In the genomic region with DNA sequence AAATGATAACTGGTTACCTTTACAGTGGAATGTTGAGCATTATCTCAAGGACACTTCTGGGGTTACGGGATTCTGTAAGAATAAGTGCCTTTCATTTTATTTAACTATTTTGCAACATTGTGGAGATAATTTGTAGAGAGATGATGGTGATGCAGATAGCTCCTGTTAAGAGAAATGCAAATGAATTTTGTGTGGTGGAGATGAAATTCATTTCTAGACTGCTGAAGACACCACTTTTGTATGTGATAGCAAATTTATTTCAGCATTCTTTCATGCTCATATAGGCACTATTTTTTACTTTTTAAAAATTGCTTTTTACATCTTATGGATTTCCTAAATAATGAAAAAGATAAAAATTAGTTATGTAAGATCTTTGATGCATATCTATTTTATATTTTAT, we compare ENCODE assay signal across 20 cellular contexts.
DNase-seq lines count a peak whose midpoint lies in the region; ATAC-seq, FAIRE-seq and TF ChIP-seq lines count a peak whose summit lies in the region.
"Had no signal": no experiment of that assay in that cellular context is flagged by ENCODE, and none has a peak within 500 bp of the region (broad histone marks: within the 10 kb centered on the region; RNA-seq: fewer than 3 reads in every experiment).

No MANE protein-coding gene starts in this region.

- POLR2A ChIA-PET in activated CD4-positive, alpha-beta T cell treated with anti-CD3 and anti-CD28 coated beads for 36 hours (lab: Charles Lee), result interaction anchor here (0.7 to 1.6 kb wide), 3 partner anchors 96 to 213 kb away, joined by 4 read pairs; no protein-coding TSS in a partner anchor

- CTCF ChIA-PET in activated CD4-positive, alpha-beta T cell treated with anti-CD3 and anti-CD28 coated beads for 36 hours (lab: Charles Lee), result interaction anchor here (1.2 to 3.2 kb wide), 3 partner anchors 195 to 277 kb away, joined by 3 to 15 read pairs (median 3); no protein-coding TSS in a partner anchor

- peak overlapping the region; percentile 80 for H3K27ac Mint-ChIP-seq in activated CD4-positive, alpha-beta T cell treated with anti-CD3 and anti-CD28 coated beads for 36 hours
- peak overlapping the region; percentile 98 for H3K27ac Mint-ChIP-seq in activated T-helper 17 cell treated with anti-CD3 and anti-CD28 coated beads, Interleukin-2, amount 50 U/mL, for 72 hours
- H3K27ac Mint-ChIP-seq: activated naive CD8-positive, alpha-beta T cell treated with anti-CD3 and anti-CD28 coated beads, Interleukin-2, amount 10 ng/mL, durations not matched to agents 7 days and 5 days; GM23338; nephron had no signal

- intact Hi-C loops in activated CD4-positive, alpha-beta T cell treated with anti-CD3 and anti-CD28 coated beads for 36 hours (cut with DNase I, micrococcal nuclease), result loop anchor here (1.0 to 10.0 kb wide), 13 partner anchors 29 to 965 kb away; a partner anchor contains a TSS

- H3K9me3 Mint-ChIP-seq in activated CD4-positive, alpha-beta T cell treated with anti-CD3 and anti-CD28 coated beads for 36 hours (ENCODE audit: low read depth), result peaks cover 2% of the 10 kb centered on the region
- no peaks in the 10 kb centered on the region for H3K9me3 Mint-ChIP-seq in activated T-helper 17 cell treated with anti-CD3 and anti-CD28 coated beads, Interleukin-2, amount 50 U/mL, for 72 hours
- H3K9me3 Mint-ChIP-seq: GM23338, nephron had no signal

- H3K27me3 Mint-ChIP-seq in activated CD4-positive, alpha-beta T cell treated with anti-CD3 and anti-CD28 coated beads for 36 hours, result no peaks in the 10 kb centered on the region
- H3K27me3 Mint-ChIP-seq in activated T-helper 17 cell treated with anti-CD3 and anti-CD28 coated beads, Interleukin-2, amount 50 U/mL, for 72 hours, result no peaks in the 10 kb centered on the region
- H3K27me3 Mint-ChIP-seq: activated naive CD8-positive, alpha-beta T cell treated with anti-CD3 and anti-CD28 coated beads, Interleukin-2, amount 10 ng/mL, durations not matched to agents 7 days and 5 days had no signal

- peaks cover 80% of the 10 kb centered on the region for H3K4me1 Mint-ChIP-seq in activated CD4-positive, alpha-beta T cell treated with anti-CD3 and anti-CD28 coated beads for 36 hours
- peaks cover 57% of the 10 kb centered on the region for H3K4me1 Mint-ChIP-seq in activated T-helper 17 cell treated with anti-CD3 and anti-CD28 coated beads, Interleukin-2, amount 50 U/mL, for 72 hours
- H3K4me1 Mint-ChIP-seq: GM23338, nephron had no signal

- no peak for DNase-seq in activated CD4-positive, alpha-beta T cell treated with anti-CD3 and anti-CD28 coated beads for 36 hours
- DNase-seq in activated CD4-positive, alpha-beta T cell treated with anti-CD3 and anti-CD28 coated beads for 48 hours, result no peak
- DNase-seq in GM12892 (ENCODE audit: insufficient read length) (no peak), kidney tubule cell (ENCODE audit: low spot score) (no peak), NCI-H1417 treated with DMSO at 0.1 percent for 48 hours (lab: John Stamatoyannopoulos, UW) (no peak)
- DNase-seq: activated naive CD8-positive, alpha-beta T cell treated with anti-CD3 and anti-CD28 coated beads, Interleukin-2, amount 10 ng/mL, durations not matched to agents 7 days and 5 days; DMS153; MG63; NCI-H1105 treated with DMSO at 0.1 percent for 48 hours; NCI-H2029; NCI-H526; PC-9; transverse colon had no signal

- peak; percentile 21 for FAIRE-seq in GM12892 (lab: Jason Lieb, UNC)
- FAIRE-seq: colon, TTC549 had no signal

- no peak for ATAC-seq in activated CD4-positive, alpha-beta T cell treated with anti-CD3 and anti-CD28 coated beads for 36 hours
- ATAC-seq in HG02938 (IDR thresholded peaks at IDR 0.05; ENCODE audit: unreplicated experiment) (peak; percentile 52), HG02852 (IDR thresholded peaks at IDR 0.05; ENCODE audit: unreplicated experiment) (no peak)
- ATAC-seq in activated T-helper 17 cell treated with anti-CD3 and anti-CD28 coated beads, Interleukin-2, amount 50 U/mL, for 72 hours (replicated peaks), result no peak
- ATAC-seq: GM23338 had no signal

- no peak overlapping the region for H3K4me3 Mint-ChIP-seq in activated CD4-positive, alpha-beta T cell treated with anti-CD3 and anti-CD28 coated beads for 36 hours
- H3K4me3 Mint-ChIP-seq in activated T-helper 17 cell treated with anti-CD3 and anti-CD28 coated beads, Interleukin-2, amount 50 U/mL, for 72 hours, result peak overlapping the region; percentile 88
- H3K4me3 Mint-ChIP-seq: activated naive CD8-positive, alpha-beta T cell treated with anti-CD3 and anti-CD28 coated beads, Interleukin-2, amount 10 ng/mL, durations not matched to agents 7 days and 5 days; GM23338; nephron had no signal

- no peak for TF ChIP-seq POLR2A in GM12892 (IDR thresholded peaks at IDR 0.05; ENCODE audit: low read depth, low read length)

- H3K36me3 Mint-ChIP-seq in activated CD4-positive, alpha-beta T cell treated with anti-CD3 and anti-CD28 coated beads for 36 hours (ENCODE audit: low read depth), result peaks cover 9% of the 10 kb centered on the region
- peaks cover 12% of the 10 kb centered on the region for H3K36me3 Mint-ChIP-seq in activated T-helper 17 cell treated with anti-CD3 and anti-CD28 coated beads, Interleukin-2, amount 50 U/mL, for 72 hours (ENCODE audit: low read depth)
